Comparison of ENCODE assay signal across 8 cellular contexts in genomic region chr17:33750943-33751701, GRCh38.
DNase-seq lines count a peak whose midpoint lies in the region; ATAC-seq and TF ChIP-seq lines count a peak whose summit lies in the region.

No MANE protein-coding gene starts in this region.

- H3K27ac ChIP-seq in ACC112 (ENCODE audit: low read depth, low read length), result no peak overlapping the region

- DNase-seq in NCI-H460 (ENCODE audit: extremely low read depth, low read depth) (peak; percentile 47), epithelial cell of esophagus (ENCODE audit: low read depth) (peak; percentile 72), mucosa of descending colon (peak; percentile 39 to 77 (median 45))
- DNase-seq in activated CD8-positive, alpha-beta memory T cell treated with anti-CD3 and anti-CD28 coated beads, Interleukin-2, amount 50 U/mL, for 24 hours (ENCODE audit: extremely low read depth), result peak; percentile 19
- peak; percentile 24 to 34 for DNase-seq in stimulated activated CD8-positive, alpha-beta memory T cell treated with anti-CD3 and anti-CD28 coated beads, Interleukin-4, amount 100 ng/mL, for 1 hour (ENCODE audit: low read depth in 2 of 2, low spot score in 1 of 2)

- intact Hi-C loops in mucosa of descending colon (cut with DNase I, micrococcal nuclease), result no loop called here

- no peaks in the 10 kb centered on the region for H3K9me3 ChIP-seq in mucosa of descending colon

- H3K79me2 ChIP-seq in ACC112 (ENCODE audit: control insufficient read depth, insufficient read depth, low read length, unreplicated experiment), result no peaks in the 10 kb centered on the region

- H3K4me3 ChIP-seq in ACC112 (ENCODE audit: low read depth, low read length) (peak overlapping the region; percentile 70), GM12875 (ENCODE audit: low read depth, low read length) (no peak overlapping the region), epithelial cell of esophagus (ENCODE audit: low read length) (no peak overlapping the region), mucosa of descending colon (no peak overlapping the region)

- peaks cover 11% of the 10 kb centered on the region; the same call in 1 of the 2 replicates for H3K27me3 ChIP-seq in ACC112 (ENCODE audit: insufficient read depth, low read length)

- peak overlapping the region; percentile 84 for H2AFZ ChIP-seq in ACC112 (ENCODE audit: low read length, unreplicated experiment)

- H3K4me1 ChIP-seq in ACC112 (ENCODE audit: control insufficient read depth, insufficient read depth, low read length, unreplicated experiment), result peaks cover 4% of the 10 kb centered on the region
- H3K4me1 ChIP-seq in mucosa of descending colon (ENCODE audit: low read depth), result no peaks in the 10 kb centered on the region

- ATAC-seq in mucosa of descending colon (peak; percentile 76), HG03457 (IDR thresholded peaks at IDR 0.05; ENCODE audit: unreplicated experiment) (no peak)

- H3K36me3 ChIP-seq in ACC112 (ENCODE audit: insufficient read depth, low read length), result no peaks in the 10 kb centered on the region
- H3K36me3 ChIP-seq in mucosa of descending colon (ENCODE audit: low read depth), result no peaks in the 10 kb centered on the region

- peak; percentile 80 for TF ChIP-seq CTCF in GM12875 (IDR thresholded peaks at IDR 0.05; ENCODE audit: borderline replicate concordance, insufficient read depth, low read depth, low read length)
- TF ChIP-seq CTCF in epithelial cell of esophagus (IDR thresholded peaks at IDR 0.05; ENCODE audit: insufficient read depth, low read depth, low read length, missing control alignments), result peak; percentile 96
- TF ChIP-seq CTCF in mucosa of descending colon (IDR thresholded peaks at IDR 0.05), result peak; percentile 79

Comparison
In these comparisons a context has a peak if more than half of its experiments do, and no peak if none do; other contexts are left out.
1. DNase-seq: peak in every context shown above with its lines; median percentile 72 in epithelial cell of esophagus; 47 in NCI-H460; 45 in mucosa of descending colon; 29 in stimulated activated CD8-positive, alpha-beta memory T cell treated with anti-CD3 and anti-CD28 coated beads, Interleukin-4, amount 100 ng/mL, for 1 hour; 19 in activated CD8-positive, alpha-beta memory T cell treated with anti-CD3 and anti-CD28 coated beads, Interleukin-2, amount 50 U/mL, for 24 hours.